In genomic region chr5:151042453-151043093, GRCh38 we compare ENCODE assay signal across 2 cellular contexts.
TF ChIP-seq lines count a peak whose summit lies in the region.

No MANE protein-coding gene starts in this region.

TF ChIP-seq in GM23338, 12 proteins besides CTCF, POLR2A, EP300 and RAD21 (continued from another document):
- TF ChIP-seq REST (IDR thresholded peaks at IDR 0.05; ENCODE audit: unreplicated experiment) (no peak), EZH2phosphoT487 (IDR thresholded peaks at IDR 0.05; ENCODE audit: unreplicated experiment) (no peak), EZH2 (IDR thresholded peaks at IDR 0.05; ENCODE audit: low read depth, unreplicated experiment) (no peak)

TF ChIP-seq in WTC11, 78 proteins besides CTCF, POLR2A, EP300 and RAD21 (continued from another document):
- TF ChIP-seq ZNF281 (CRISPR knock-in tag; IDR thresholded peaks at IDR 0.05) (no peak), USF1 (CRISPR knock-in tag; IDR thresholded peaks at IDR 0.05) (no peak), FOXJ3 (CRISPR knock-in tag; IDR thresholded peaks at IDR 0.05; ENCODE audit: borderline replicate concordance) (no peak), NR2C2 (CRISPR knock-in tag; IDR thresholded peaks at IDR 0.05) (no peak), ARID4B (CRISPR knock-in tag; IDR thresholded peaks at IDR 0.05; ENCODE audit: borderline replicate concordance) (no peak), CDX4 (CRISPR knock-in tag; IDR thresholded peaks at IDR 0.05; ENCODE audit: borderline replicate concordance) (no peak), SMAD3 (CRISPR knock-in tag; IDR thresholded peaks at IDR 0.05; ENCODE audit: borderline replicate concordance) (no peak), SOX15 (CRISPR knock-in tag; IDR thresholded peaks at IDR 0.05) (no peak), MXD4 (CRISPR knock-in tag; IDR thresholded peaks at IDR 0.05; ENCODE audit: borderline replicate concordance) (no peak), ATF3 (CRISPR knock-in tag; conservative IDR thresholded peaks at IDR 0.05) (no peak)
